In the genomic region with DNA sequence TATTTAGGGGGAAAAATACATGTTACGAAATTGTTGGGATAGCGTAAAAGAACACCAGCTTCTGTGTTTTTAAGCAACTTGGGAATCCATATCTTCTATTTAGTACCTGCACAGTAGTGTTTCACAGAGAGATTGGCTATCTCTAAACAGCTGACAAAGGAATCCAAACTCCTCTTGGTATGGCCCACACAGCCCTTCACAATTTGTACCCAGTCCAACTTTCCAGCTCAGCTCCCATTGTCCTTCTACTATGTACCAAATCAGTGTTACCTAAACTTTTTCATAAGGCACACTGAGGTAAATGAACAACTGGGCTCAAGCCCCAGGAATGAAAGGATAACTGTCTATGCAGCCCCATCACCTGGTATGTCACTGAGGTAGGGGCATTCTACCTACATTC, we compare ENCODE assay signal across 1 cellular context.
TF ChIP-seq lines count a peak whose summit lies in the region.

No MANE protein-coding gene starts in this region.

TF ChIP-seq in GM12878, 131 proteins besides CTCF, POLR2A, EP300 and RAD21 (continued from another document):
- TF ChIP-seq, protein P1, sequence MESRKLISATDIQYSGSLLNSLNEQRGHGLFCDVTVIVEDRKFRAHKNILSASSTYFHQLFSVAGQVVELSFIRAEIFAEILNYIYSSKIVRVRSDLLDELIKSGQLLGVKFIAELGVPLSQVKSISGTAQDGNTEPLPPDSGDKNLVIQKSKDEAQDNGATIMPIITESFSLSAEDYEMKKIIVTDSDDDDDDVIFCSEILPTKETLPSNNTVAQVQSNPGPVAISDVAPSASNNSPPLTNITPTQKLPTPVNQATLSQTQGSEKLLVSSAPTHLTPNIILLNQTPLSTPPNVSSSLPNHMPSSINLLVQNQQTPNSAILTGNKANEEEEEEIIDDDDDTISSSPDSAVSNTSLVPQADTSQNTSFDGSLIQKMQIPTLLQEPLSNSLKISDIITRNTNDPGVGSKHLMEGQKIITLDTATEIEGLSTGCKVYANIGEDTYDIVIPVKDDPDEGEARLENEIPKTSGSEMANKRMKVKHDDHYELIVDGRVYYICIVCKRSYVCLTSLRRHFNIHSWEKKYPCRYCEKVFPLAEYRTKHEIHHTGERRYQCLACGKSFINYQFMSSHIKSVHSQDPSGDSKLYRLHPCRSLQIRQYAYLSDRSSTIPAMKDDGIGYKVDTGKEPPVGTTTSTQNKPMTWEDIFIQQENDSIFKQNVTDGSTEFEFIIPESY (IDR thresholded peaks at IDR 0.05): no peak
- TF ChIP-seq MYC (IDR thresholded peaks at IDR 0.05; ENCODE audit: insufficient read depth, insufficient read length, insufficient replicate concordance, low read length, severe bottlenecking) (no peak), NR2F1 (conservative IDR thresholded peaks at IDR 0.05) (no peak), SMAD1 (IDR thresholded peaks at IDR 0.05; ENCODE audit: low read depth, partially characterized antibody) (no peak), ZSCAN29 (IDR thresholded peaks at IDR 0.05) (no peak)
- TF ChIP-seq, protein P2, sequence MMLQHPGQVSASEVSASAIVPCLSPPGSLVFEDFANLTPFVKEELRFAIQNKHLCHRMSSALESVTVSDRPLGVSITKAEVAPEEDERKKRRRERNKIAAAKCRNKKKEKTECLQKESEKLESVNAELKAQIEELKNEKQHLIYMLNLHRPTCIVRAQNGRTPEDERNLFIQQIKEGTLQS (IDR thresholded peaks at IDR 0.05; ENCODE audit: borderline replicate concordance, extremely low read depth, low read depth, low read length): no peak
- TF ChIP-seq, protein P3, sequence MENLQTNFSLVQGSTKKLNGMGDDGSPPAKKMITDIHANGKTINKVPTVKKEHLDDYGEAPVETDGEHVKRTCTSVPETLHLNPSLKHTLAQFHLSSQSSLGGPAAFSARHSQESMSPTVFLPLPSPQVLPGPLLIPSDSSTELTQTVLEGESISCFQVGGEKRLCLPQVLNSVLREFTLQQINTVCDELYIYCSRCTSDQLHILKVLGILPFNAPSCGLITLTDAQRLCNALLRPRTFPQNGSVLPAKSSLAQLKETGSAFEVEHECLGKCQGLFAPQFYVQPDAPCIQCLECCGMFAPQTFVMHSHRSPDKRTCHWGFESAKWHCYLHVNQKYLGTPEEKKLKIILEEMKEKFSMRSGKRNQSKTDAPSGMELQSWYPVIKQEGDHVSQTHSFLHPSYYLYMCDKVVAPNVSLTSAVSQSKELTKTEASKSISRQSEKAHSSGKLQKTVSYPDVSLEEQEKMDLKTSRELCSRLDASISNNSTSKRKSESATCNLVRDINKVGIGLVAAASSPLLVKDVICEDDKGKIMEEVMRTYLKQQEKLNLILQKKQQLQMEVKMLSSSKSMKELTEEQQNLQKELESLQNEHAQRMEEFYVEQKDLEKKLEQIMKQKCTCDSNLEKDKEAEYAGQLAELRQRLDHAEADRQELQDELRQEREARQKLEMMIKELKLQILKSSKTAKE (IDR thresholded peaks at IDR 0.05; ENCODE audit: low read depth, poor library complexity, severe bottlenecking): no peak
